13 cellular contexts compared by ENCODE assay signal in genomic region chr22:38935023-38935422, GRCh38. TPM values are rescaled to one million over a fixed set of nuclear protein-coding genes. Genes with fewer than 3 reads are reported as not detected.
DNase-seq lines count a peak whose midpoint lies in the region; ATAC-seq and TF ChIP-seq lines count a peak whose summit lies in the region.
"Had no signal": no experiment of that assay in that cellular context is flagged by ENCODE, and none has a peak within 500 bp of the region (broad histone marks: within the 10 kb centered on the region; RNA-seq: fewer than 3 reads in every experiment).

No MANE protein-coding gene starts in this region.

- no peaks in the 10 kb centered on the region for H3K9me3 ChIP-seq in parathyroid adenoma (ENCODE audit: control insufficient read depth, low read length)

- no peak overlapping the region for H3K9ac ChIP-seq in parathyroid adenoma

- no peaks in the 10 kb centered on the region for H3K27me3 ChIP-seq in parathyroid adenoma (ENCODE audit: control insufficient read depth, insufficient read depth, low read length)

- peak overlapping the region; percentile 59 for H3K4me2 ChIP-seq in parathyroid adenoma (ENCODE audit: low read length)

- H3K4me1 ChIP-seq in parathyroid adenoma = peaks cover 18% of the 10 kb centered on the region

- DNase-seq in H4 (ENCODE audit: low spot score) = peak; percentile 27
- peak; percentile 95 for DNase-seq in NCI-H2171 treated with DMSO at 0.1 percent for 48 hours (lab: John Stamatoyannopoulos, UW)
- DNase-seq in cerebellar nuclear complex (lab: John Stamatoyannopoulos, UW) = peak; percentile 82 to 91
- no peak for DNase-seq in effector CD8-positive, alpha-beta T cell (lab: John Stamatoyannopoulos, UW)
- no peak for DNase-seq in SKM-1 treated with dmso at 0.1 percent for 144 hours (lab: John Stamatoyannopoulos, UW; ENCODE audit: unreplicated experiment)
- DNase-seq: DND-41; H9; stimulated activated naive CD8-positive, alpha-beta T cell treated with anti-CD3 and anti-CD28 coated beads, Interleukin-15, Interleukin-2, amounts not matched to agents 100 U/mL and 50 U/mL, for 24 hours; T1000 had no signal

- H2AFZ ChIP-seq in parathyroid adenoma = peak overlapping the region; percentile 58

- no peaks in the 10 kb centered on the region for H3K79me2 ChIP-seq in parathyroid adenoma

- ATAC-seq in HG02678 (IDR thresholded peaks at IDR 0.05; ENCODE audit: unreplicated experiment) = no peak
- no peak for ATAC-seq in GM19452 (IDR thresholded peaks at IDR 0.05; ENCODE audit: unreplicated experiment)
- ATAC-seq: stimulated activated naive CD8-positive, alpha-beta T cell treated with anti-CD3 and anti-CD28 coated beads, Interleukin-15, Interleukin-2, amounts not matched to agents 100 U/mL and 50 U/mL, for 24 hours had no signal

- no peak for TF ChIP-seq CTCF in parathyroid adenoma (IDR thresholded peaks at IDR 0.05)

- H3K36me3 ChIP-seq in parathyroid adenoma (ENCODE audit: control insufficient read depth, insufficient read depth, low read length) = no peaks in the 10 kb centered on the region

- peak overlapping the region; percentile 91 for H3K27ac ChIP-seq in parathyroid adenoma

- H3K4me3 ChIP-seq in parathyroid adenoma (ENCODE audit: low read depth, low read length) = peak overlapping the region; percentile 42

RNA-seq across cellular contexts. Expression of gene APOBEC3A, which starts 22.4 kb away (rescaled TPM):
- total RNA-seq in H4 (2014; rRNA removed; shearing (Covaris generic)) = not detected in 2 replicates
- total RNA-seq: fibroblast of villous mesenchyme, H9 had no signal

RNA-seq across cellular contexts. Expression of gene APOBEC3B, which starts 47.1 kb away (rescaled TPM):
- total RNA-seq in H4 (2014; rRNA removed; shearing (Covaris generic)) = 8.4 and 13.6 TPM in 2 replicates

Comparison
In these comparisons a context has a peak if more than half of its experiments do, and no peak if none do; other contexts are left out.
1. DNase-seq: peak in H4 (single experiment), NCI-H2171 treated with DMSO at 0.1 percent for 48 hours (single experiment) and cerebellar nuclear complex (2 of 2); none in effector CD8-positive, alpha-beta T cell (single experiment) and SKM-1 treated with dmso at 0.1 percent for 144 hours (single experiment).